8 cellular contexts compared by ENCODE assay signal in genomic region chr2:26345284-26345553, GRCh38. TPM values are rescaled to one million over a fixed set of nuclear protein-coding genes. Genes with fewer than 3 reads are reported as not detected.
DNase-seq lines count a peak whose midpoint lies in the region; ATAC-seq, FAIRE-seq and TF ChIP-seq lines count a peak whose summit lies in the region.

No MANE protein-coding gene starts in this region.

- H3K27ac ChIP-seq in foreskin keratinocyte (peak overlapping the region; percentile 79), small intestine (ENCODE audit: low read depth in 1 of 2, low read length in 1 of 2) (peak overlapping the region; percentile 71 to 96)

- H3K9me3 ChIP-seq in small intestine (ENCODE audit: control insufficient read depth, low read depth) = no peaks in the 10 kb centered on the region

- DNase-seq in DMS79 treated with DMSO at 0.1 percent for 48 hours (lab: John Stamatoyannopoulos, UW) = peak; percentile 71
- no peak for DNase-seq in DMS79 (lab: John Stamatoyannopoulos, UW)
- DNase-seq in foreskin keratinocyte = no peak
- no peak for DNase-seq in small intestine
- DNase-seq in NCI-H2081 (lab: John Stamatoyannopoulos, UW) = no peak
- no peak for DNase-seq in medulla oblongata (ENCODE audit: extremely low spot score)
- DNase-seq in midbrain (lab: John Stamatoyannopoulos, UW) = no peak

- WGBS in small intestine, 3 donors = 0 to 1% (median 1%) methylated on average over 9 of the region's 9 CpGs

- FAIRE-seq in small intestine (lab: Jason Lieb, UNC) = no peak

- H3K27me3 ChIP-seq in foreskin keratinocyte (no peaks in the 10 kb centered on the region), small intestine (ENCODE audit: control insufficient read depth in 2 of 2, insufficient read depth in 2 of 2, low read length in 2 of 2) (no peaks in the 10 kb centered on the region)

- no peak for TF ChIP-seq CTCF in foreskin keratinocyte (conservative IDR thresholded peaks at IDR 0.05)

- no peak; the same call in 1 of the 3 replicates for ATAC-seq in SK-N-SH treated with all-trans-retinoic acid at 6 μM for 48 hours
- ATAC-seq in foreskin keratinocyte = no peak

- H3K36me3 ChIP-seq in small intestine (ENCODE audit: control insufficient read depth in 2 of 2, insufficient read depth in 2 of 2, low read length in 2 of 2) = no peaks in the 10 kb centered on the region

- peak overlapping the region; percentile 71 to 96 for H3K4me3 ChIP-seq in small intestine (ENCODE audit: low read depth in 1 of 2, low read length in 2 of 2)

- peaks cover 9% of the 10 kb centered on the region for H3K4me1 ChIP-seq in foreskin keratinocyte
- peaks cover 2 to 8% of the 10 kb centered on the region in 2 donors for H3K4me1 ChIP-seq in small intestine (ENCODE audit: control insufficient read depth in 2 of 2, insufficient read depth in 1 of 2, low read depth in 1 of 2, low read length in 1 of 2)

TF ChIP-seq in SK-N-SH treated with all-trans-retinoic acid at 6 μM for 48 hours, 23 proteins besides CTCF, POLR2A, EP300 and RAD21:
- TF ChIP-seq BACH2 (CRISPR knock-in tag; IDR thresholded peaks at IDR 0.05; ENCODE audit: borderline replicate concordance) (no peak), RARB (CRISPR knock-in tag; IDR thresholded peaks at IDR 0.05) (no peak), ZFP3 (CRISPR knock-in tag; IDR thresholded peaks at IDR 0.05) (0 out of 2 replicates have a peak, but pooled peaks have one; percentile 57), CSDC2 (CRISPR knock-in tag; IDR thresholded peaks at IDR 0.05) (no peak), PPARA (CRISPR knock-in tag; IDR thresholded peaks at IDR 0.05; ENCODE audit: borderline replicate concordance) (no peak), SNAI2 (CRISPR knock-in tag; IDR thresholded peaks at IDR 0.05) (no peak), ISL1 (CRISPR knock-in tag; IDR thresholded peaks at IDR 0.05) (no peak), GLIS3 (CRISPR knock-in tag; IDR thresholded peaks at IDR 0.05) (no peak)
- TF ChIP-seq, protein P1, sequence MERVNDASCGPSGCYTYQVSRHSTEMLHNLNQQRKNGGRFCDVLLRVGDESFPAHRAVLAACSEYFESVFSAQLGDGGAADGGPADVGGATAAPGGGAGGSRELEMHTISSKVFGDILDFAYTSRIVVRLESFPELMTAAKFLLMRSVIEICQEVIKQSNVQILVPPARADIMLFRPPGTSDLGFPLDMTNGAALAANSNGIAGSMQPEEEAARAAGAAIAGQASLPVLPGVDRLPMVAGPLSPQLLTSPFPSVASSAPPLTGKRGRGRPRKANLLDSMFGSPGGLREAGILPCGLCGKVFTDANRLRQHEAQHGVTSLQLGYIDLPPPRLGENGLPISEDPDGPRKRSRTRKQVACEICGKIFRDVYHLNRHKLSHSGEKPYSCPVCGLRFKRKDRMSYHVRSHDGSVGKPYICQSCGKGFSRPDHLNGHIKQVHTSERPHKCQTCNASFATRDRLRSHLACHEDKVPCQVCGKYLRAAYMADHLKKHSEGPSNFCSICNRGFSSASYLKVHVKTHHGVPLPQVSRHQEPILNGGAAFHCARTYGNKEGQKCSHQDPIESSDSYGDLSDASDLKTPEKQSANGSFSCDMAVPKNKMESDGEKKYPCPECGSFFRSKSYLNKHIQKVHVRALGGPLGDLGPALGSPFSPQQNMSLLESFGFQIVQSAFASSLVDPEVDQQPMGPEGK (CRISPR knock-in tag; IDR thresholded peaks at IDR 0.05; ENCODE audit: borderline replicate concordance) = no peak
TF ChIP-seq in SK-N-SH treated with all-trans-retinoic acid at 6 μM for 48 hours: peak in this region for 1.

RNA-seq across cellular contexts. Expression of gene SELENOI, which starts 0.7 kb away (rescaled TPM):
- 32.1 and 34.7 TPM in 2 replicates for total RNA-seq in foreskin keratinocyte
- polyA plus RNA-seq in foreskin keratinocyte (6.1 and 8.2 TPM in 2 replicates), small intestine (10 to 100 TPM in 1 of 3 donors, 1 to 10 TPM in 2; 4.3 to 12.0 (median 4.5) TPM)

RNA-seq across cellular contexts. Expression of gene ADGRF3, which starts 1.4 kb away (rescaled TPM):
- 0.04 TPM in 1 of 2 replicates, not detected in the other for total RNA-seq in foreskin keratinocyte
- not detected in 2 replicates for polyA plus RNA-seq in foreskin keratinocyte
- under 1 TPM in 1 of 3 donors, not detected in 2; 0.09 TPM for polyA plus RNA-seq in small intestine

RNA-seq across cellular contexts. Expression of gene DRC1, which starts 56.5 kb away (rescaled TPM):
- total RNA-seq in foreskin keratinocyte = not detected in 2 replicates
- polyA plus RNA-seq in foreskin keratinocyte (not detected in 2 replicates), small intestine (under 1 TPM in 1 of 3 donors, not detected in 2; 0.09 TPM)
